Comparison of ENCODE assay signal across 23 cellular contexts in the genomic region with DNA sequence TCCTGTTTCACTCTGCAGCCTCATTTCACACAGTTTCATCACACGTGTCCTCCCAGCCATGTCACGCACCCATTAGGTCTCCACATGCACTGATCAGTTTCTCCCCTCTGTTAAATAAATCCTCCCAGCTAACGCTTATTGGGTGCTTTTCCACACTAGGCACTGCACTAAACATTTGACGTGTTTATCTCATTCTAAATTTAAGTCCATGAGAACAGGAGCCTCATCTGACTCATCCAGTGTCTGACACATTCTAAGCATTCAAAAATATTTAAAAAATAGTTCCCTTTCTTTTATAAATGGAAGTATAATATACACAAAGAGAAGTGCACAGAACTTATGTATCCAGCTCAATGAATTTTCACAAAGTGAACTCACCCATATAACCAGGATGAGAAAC. TPM values are rescaled to one million over a fixed set of nuclear protein-coding genes. Genes with fewer than 3 reads are reported as not detected.
DNase-seq lines count a peak whose midpoint lies in the region; TF ChIP-seq lines count a peak whose summit lies in the region.
"Had no signal": no experiment of that assay in that cellular context is flagged by ENCODE, and none has a peak within 500 bp of the region (broad histone marks: within the 10 kb centered on the region; RNA-seq: fewer than 3 reads in every experiment).

No MANE protein-coding gene starts in this region.

- peaks cover 1% of the 10 kb centered on the region for H3K27me3 Mint-ChIP-seq in activated CD4-positive, alpha-beta memory T cell treated with anti-CD3 and anti-CD28 coated beads, Interleukin-2, amount 10 ng/mL, durations not matched to agents 7 days and 5 days

- H3K36me3 Mint-ChIP-seq in activated CD4-positive, alpha-beta memory T cell treated with anti-CD3 and anti-CD28 coated beads, Interleukin-2, amount 10 ng/mL, durations not matched to agents 7 days and 5 days (ENCODE audit: low read depth): no peaks in the 10 kb centered on the region
- H3K36me3 Mint-ChIP-seq: activated naive CD4-positive, alpha-beta T cell treated with anti-CD3 and anti-CD28 coated beads, Interleukin-2, amount 50 U/mL, for 24 hours; memory B cell; natural killer cell treated with Interleukin-12 subunit alpha and Interleukin-12 subunit beta and Interleukin-15 and Interleukin-18, amount 100 ng/mL, for 72 hours had no signal

- CTCF ChIA-PET in activated CD4-positive, alpha-beta memory T cell treated with anti-CD3 and anti-CD28 coated beads, Interleukin-2, amount 10 ng/mL, durations not matched to agents 7 days and 5 days (lab: Charles Lee): interaction anchor here (1.3 kb wide), 1 partner anchor 122 kb away, joined by 4 read pairs; no protein-coding TSS in a partner anchor

- H4K20me1 ChIP-seq in fibroblast of lung (ENCODE audit: control insufficient read depth, extremely low read depth, insufficient read depth, low read length): no peaks in the 10 kb centered on the region
- H4K20me1 ChIP-seq in hepatocyte (ENCODE audit: insufficient read depth, poor library complexity, severe bottlenecking): no peaks in the 10 kb centered on the region

- H3K4me3 Mint-ChIP-seq in activated CD4-positive, alpha-beta memory T cell treated with anti-CD3 and anti-CD28 coated beads, Interleukin-2, amount 10 ng/mL, durations not matched to agents 7 days and 5 days: no peak overlapping the region
- H3K4me3 Mint-ChIP-seq: activated CD8-positive, alpha-beta T cell treated with anti-CD3 and anti-CD28 coated beads, Interleukin-2, amount 10 ng/mL, durations not matched to agents 7 days and 5 days; activated naive CD4-positive, alpha-beta T cell treated with anti-CD3 and anti-CD28 coated beads, Interleukin-2, amount 50 U/mL, for 24 hours; activated T-cell treated with anti-CD3 and anti-CD28 coated beads, Interleukin-2, amount 50 U/mL, for 24 hours; memory B cell; natural killer cell treated with Interleukin-12 subunit alpha and Interleukin-12 subunit beta and Interleukin-15 and Interleukin-18, amount 100 ng/mL, for 72 hours; WTC11 had no signal

- H3K79me2 ChIP-seq in fibroblast of lung (ENCODE audit: control insufficient read depth, insufficient read depth, low read length): no peaks in the 10 kb centered on the region
- H3K79me2 ChIP-seq in hepatocyte: no peaks in the 10 kb centered on the region

- H3K9me3 Mint-ChIP-seq in activated CD4-positive, alpha-beta memory T cell treated with anti-CD3 and anti-CD28 coated beads, Interleukin-2, amount 10 ng/mL, durations not matched to agents 7 days and 5 days: no peaks in the 10 kb centered on the region

- H3K9me3 ChIP-seq in fibroblast of lung (ENCODE audit: control insufficient read depth, insufficient read depth, low read depth, low read length) (no peaks in the 10 kb centered on the region), hepatocyte (ENCODE audit: low read depth) (no peaks in the 10 kb centered on the region)
- H3K9me3 ChIP-seq: breast epithelium, spleen had no signal

- no peaks in the 10 kb centered on the region for H3K27me3 ChIP-seq in fibroblast of lung (ENCODE audit: control insufficient read depth, insufficient read depth, low read length)
- H3K27me3 ChIP-seq in rectal smooth muscle tissue (ENCODE audit: control insufficient read depth, insufficient read depth, low read length): no peaks in the 10 kb centered on the region
- no peaks in the 10 kb centered on the region for H3K27me3 ChIP-seq in hepatocyte
- H3K27me3 ChIP-seq: breast epithelium, spleen had no signal

- no peak overlapping the region for H3K27ac ChIP-seq in fibroblast of lung (ENCODE audit: insufficient read depth, low read length)
- H3K27ac ChIP-seq in rectal smooth muscle tissue (ENCODE audit: low read depth, low read length): peak overlapping the region; percentile 17
- H3K27ac ChIP-seq in hepatocyte: no peak overlapping the region
- H3K27ac ChIP-seq: breast epithelium, spleen had no signal

- H3K4me2 ChIP-seq in fibroblast of lung (ENCODE audit: extremely low read depth, insufficient read depth, low read length) (no peak overlapping the region), hepatocyte (no peak overlapping the region)

- H3K4me1 ChIP-seq in fibroblast of lung (ENCODE audit: control insufficient read depth, extremely low read depth, insufficient read depth, low read length) (peaks cover 7% of the 10 kb centered on the region), rectal smooth muscle tissue (ENCODE audit: control insufficient read depth, insufficient read depth, low read length) (no peaks in the 10 kb centered on the region), hepatocyte (ENCODE audit: insufficient read depth) (no peaks in the 10 kb centered on the region)
- H3K4me1 ChIP-seq: breast epithelium, spleen had no signal

- H3K9me2 ChIP-seq in hepatocyte (replicated peaks; ENCODE audit: insufficient read depth): no peaks in the 10 kb centered on the region

- TF ChIP-seq CTCF in fibroblast of lung (conservative IDR thresholded peaks at IDR 0.05 in 1 of 2, IDR thresholded peaks at IDR 0.05 in 1 of 2; ENCODE audit: low read depth in 1 of 2, low read length in 2 of 2) (no peak), hepatocyte (IDR thresholded peaks at IDR 0.05; ENCODE audit: poor library complexity) (no peak)

- no peak overlapping the region for H2AFZ ChIP-seq in fibroblast of lung (ENCODE audit: low read length)
- no peak overlapping the region for H2AFZ ChIP-seq in hepatocyte

- no peak overlapping the region for H3K27ac Mint-ChIP-seq in activated CD4-positive, alpha-beta memory T cell treated with anti-CD3 and anti-CD28 coated beads, Interleukin-2, amount 10 ng/mL, durations not matched to agents 7 days and 5 days
- H3K27ac Mint-ChIP-seq: activated CD8-positive, alpha-beta T cell treated with anti-CD3 and anti-CD28 coated beads, Interleukin-2, amount 10 ng/mL, durations not matched to agents 7 days and 5 days; activated naive CD4-positive, alpha-beta T cell treated with anti-CD3 and anti-CD28 coated beads, Interleukin-2, amount 50 U/mL, for 24 hours; activated T-cell treated with anti-CD3 and anti-CD28 coated beads, Interleukin-2, amount 50 U/mL, for 24 hours; memory B cell; natural killer cell treated with Interleukin-12 subunit alpha and Interleukin-12 subunit beta and Interleukin-15 and Interleukin-18, amount 100 ng/mL, for 72 hours; WTC11 had no signal

- H3K36me3 ChIP-seq in fibroblast of lung (ENCODE audit: control insufficient read depth, insufficient read depth, low read length): no peaks in the 10 kb centered on the region
- H3K36me3 ChIP-seq in rectal smooth muscle tissue (ENCODE audit: control insufficient read depth, insufficient read depth, low read length): peaks cover 3% of the 10 kb centered on the region
- no peaks in the 10 kb centered on the region for H3K36me3 ChIP-seq in hepatocyte (replicated peaks; ENCODE audit: insufficient read depth, low read depth)
- H3K36me3 ChIP-seq: breast epithelium had no signal

- H3K4me3 ChIP-seq in fibroblast of lung (replicated peaks in 1 of 4; ENCODE audit: control extremely low read depth in 1 of 4, insufficient read depth in 1 of 4, low read depth in 3 of 4, low read length in 4 of 4) (no peak overlapping the region), rectal smooth muscle tissue (ENCODE audit: low read length) (no peak overlapping the region), hepatocyte (no peak overlapping the region)
- H3K4me3 ChIP-seq: breast epithelium, spleen had no signal

- DNase-seq in AG20443 (ENCODE audit: low spot score) (peak; percentile 38), amniotic stem cell (lab: John Stamatoyannopoulos, UW) (peak; percentile 1), fibroblast of lung (ENCODE audit: low read depth in 2 of 2) (peak; percentile 58 to 59), HPDE6-E6E7 (ENCODE audit: extremely low spot score) (no peak), hepatocyte (ENCODE audit: low spot score) (no peak)
- no peak for DNase-seq in activated CD4-positive, alpha-beta memory T cell treated with anti-CD3 and anti-CD28 coated beads, Interleukin-2, amount 10 ng/mL, durations not matched to agents 7 days and 5 days
- DNase-seq in activated CD4-positive, CD25-positive, alpha-beta regulatory T cell treated with anti-CD3 and anti-CD28 coated beads, Interleukin-2, amount 50 U/mL, for 72 hours: no peak
- DNase-seq: activated CD8-positive, alpha-beta T cell treated with anti-CD3 and anti-CD28 coated beads, Interleukin-2, amount 10 ng/mL, durations not matched to agents 7 days and 5 days; activated T-cell treated with anti-CD3 and anti-CD28 coated beads, Interleukin-2, amount 50 U/mL, for 24 hours; DND-41; hypothalamus; KBM-7; NCI-H1694 treated with DMSO at 0.1 percent for 48 hours; NCI-H2227 treated with DMSO at 0.1 percent for 48 hours; spleen had no signal

- no peaks in the 10 kb centered on the region for H3K4me1 Mint-ChIP-seq in activated CD4-positive, alpha-beta memory T cell treated with anti-CD3 and anti-CD28 coated beads, Interleukin-2, amount 10 ng/mL, durations not matched to agents 7 days and 5 days
- H3K4me1 Mint-ChIP-seq: activated naive CD4-positive, alpha-beta T cell treated with anti-CD3 and anti-CD28 coated beads, Interleukin-2, amount 50 U/mL, for 24 hours; memory B cell had no signal

- H3K9ac ChIP-seq in fibroblast of lung (ENCODE audit: insufficient read depth, low read length) (no peak overlapping the region), rectal smooth muscle tissue (ENCODE audit: low read length) (no peak overlapping the region)

- WGBS in hepatocyte (ENCODE audit: low lambda C conversion rate, missing lambda C conversion rate): 90% methylated on average over 4 of the region's 4 CpGs

- POLR2A ChIA-PET in activated CD4-positive, alpha-beta memory T cell treated with anti-CD3 and anti-CD28 coated beads, Interleukin-2, amount 10 ng/mL, durations not matched to agents 7 days and 5 days (lab: Charles Lee): no interaction called here

RNA-seq across cellular contexts. Expression of a gene that starts 14.6 kb away (rescaled TPM):
- total RNA-seq in fibroblast of lung: 16.7 and 34.8 TPM in 2 replicates
- 17.2 and 19.6 TPM in 2 replicates for polyA plus RNA-seq in fibroblast of lung
- polyA plus RNA-seq in fibroblast of lung (2012): 47.1 and 51.7 TPM in 2 replicates
- 9.7 and 17.2 TPM in 2 replicates for polyA minus RNA-seq in fibroblast of lung (ENCODE audit: low replicate concordance)
- not detected for total RNA-seq in activated CD4-positive, alpha-beta memory T cell treated with anti-CD3 and anti-CD28 coated beads, Interleukin-2, amount 10 ng/mL, durations not matched to agents 7 days and 5 days
- total RNA-seq in hepatocyte: 5.1 and 7.5 TPM in 2 replicates
- polyA plus RNA-seq in hepatocyte: 18.1 and 20.3 TPM in 2 replicates
- total RNA-seq: activated CD8-positive, alpha-beta T cell treated with anti-CD3 and anti-CD28 coated beads, Interleukin-2, amount 10 ng/mL, durations not matched to agents 7 days and 5 days; natural killer cell treated with Interleukin-12 subunit alpha and Interleukin-12 subunit beta and Interleukin-15 and Interleukin-18, amount 100 ng/mL, for 72 hours; SK-MEL-5; T-helper 2 cell treated with Interferon-gamma antibody and Interleukin-4, amounts not matched to agents 100 ng/mL and 5 ng/mL, for 36 hours had no signal

Comparison
In these comparisons a context has a peak if more than half of its experiments do, and no peak if none do; other contexts are left out.
1. DNase-seq: peak in AG20443 (single experiment), amniotic stem cell (single experiment) and fibroblast of lung (2 of 2); none in activated CD4-positive, alpha-beta memory T cell treated with anti-CD3 and anti-CD28 coated beads, Interleukin-2, amount 10 ng/mL, durations not matched to agents 7 days and 5 days (single experiment), HPDE6-E6E7 (single experiment), hepatocyte (single experiment) and activated CD4-positive, CD25-positive, alpha-beta regulatory T cell treated with anti-CD3 and anti-CD28 coated beads, Interleukin-2, amount 50 U/mL, for 72 hours (single experiment).